ENCODE assay signal across 1 cellular context in the genomic region with DNA sequence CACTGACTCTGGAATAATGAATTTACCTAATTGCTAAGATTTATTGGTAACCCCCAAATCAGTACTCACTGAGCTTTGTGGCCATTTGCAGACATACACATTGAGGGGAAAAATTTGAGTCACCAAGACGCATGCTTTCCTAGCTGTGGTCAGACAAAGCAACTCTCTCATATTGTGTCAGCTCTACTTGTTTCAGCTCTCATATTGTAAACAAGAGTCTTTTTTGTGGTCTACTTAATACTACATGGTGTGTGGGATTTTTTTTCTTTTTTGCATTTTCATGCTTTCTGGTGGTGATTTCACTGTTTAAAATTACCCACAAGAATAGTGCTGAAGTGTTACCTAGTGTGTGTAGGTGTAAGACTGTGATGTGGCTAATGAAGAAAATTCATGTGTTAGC.
TF ChIP-seq lines count a peak whose summit lies in the region.

No MANE protein-coding gene starts in this region.

TF ChIP-seq in GM12878, 131 proteins besides CTCF, POLR2A, EP300 and RAD21 (continued from another document):
- TF ChIP-seq DPF2 (IDR thresholded peaks at IDR 0.05) (no peak), MEF2A (IDR thresholded peaks at IDR 0.05; ENCODE audit: insufficient read depth, low read depth, low read length) (0 out of 2 replicates have a peak, but pooled peaks have one; percentile 37), SMARCA5 (IDR thresholded peaks at IDR 0.05) (no peak), PAX8 (IDR thresholded peaks at IDR 0.05) (no peak), ZNF207 (IDR thresholded peaks at IDR 0.05; ENCODE audit: borderline replicate concordance) (no peak), WRNIP1 (IDR thresholded peaks at IDR 0.05; ENCODE audit: borderline replicate concordance, low read depth, low read length) (no peak), NR2C2 (IDR thresholded peaks at IDR 0.05; ENCODE audit: borderline replicate concordance, control insufficient read depth, insufficient read length, low read depth) (no peak), TBL1XR1 (IDR thresholded peaks at IDR 0.05; ENCODE audit: low read depth, low read length) (no peak), HDAC2 (IDR thresholded peaks at IDR 0.05) (no peak), ZNF622 (IDR thresholded peaks at IDR 0.05) (no peak)
- TF ChIP-seq, protein P1, sequence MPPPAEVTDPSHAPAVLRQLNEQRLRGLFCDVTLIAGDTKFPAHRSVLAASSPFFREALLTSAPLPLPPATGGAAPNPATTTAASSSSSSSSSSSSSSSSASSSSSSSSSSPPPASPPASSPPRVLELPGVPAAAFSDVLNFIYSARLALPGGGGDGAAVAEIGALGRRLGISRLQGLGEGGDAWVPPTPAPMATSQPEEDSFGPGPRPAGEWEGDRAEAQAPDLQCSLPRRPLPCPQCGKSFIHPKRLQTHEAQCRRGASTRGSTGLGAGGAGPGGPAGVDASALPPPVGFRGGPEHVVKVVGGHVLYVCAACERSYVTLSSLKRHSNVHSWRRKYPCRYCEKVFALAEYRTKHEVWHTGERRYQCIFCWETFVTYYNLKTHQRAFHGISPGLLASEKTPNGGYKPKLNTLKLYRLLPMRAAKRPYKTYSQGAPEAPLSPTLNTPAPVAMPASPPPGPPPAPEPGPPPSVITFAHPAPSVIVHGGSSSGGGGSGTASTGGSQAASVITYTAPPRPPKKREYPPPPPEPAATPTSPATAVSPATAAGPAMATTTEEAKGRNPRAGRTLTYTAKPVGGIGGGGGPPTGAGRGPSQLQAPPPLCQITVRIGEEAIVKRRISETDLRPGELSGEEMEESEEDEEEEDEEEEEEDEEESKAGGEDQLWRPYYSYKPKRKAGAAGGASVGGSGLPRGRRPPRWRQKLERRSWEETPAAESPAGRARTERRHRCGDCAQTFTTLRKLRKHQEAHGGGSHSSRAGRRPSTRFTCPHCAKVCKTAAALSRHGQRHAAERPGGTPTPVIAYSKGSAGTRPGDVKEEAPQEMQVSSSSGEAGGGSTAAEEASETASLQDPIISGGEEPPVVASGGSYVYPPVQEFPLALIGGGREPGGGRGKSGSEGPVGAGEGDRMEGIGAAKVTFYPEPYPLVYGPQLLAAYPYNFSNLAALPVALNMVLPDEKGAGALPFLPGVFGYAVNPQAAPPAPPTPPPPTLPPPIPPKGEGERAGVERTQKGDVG (CRISPR knock-in tag; IDR thresholded peaks at IDR 0.05) = no peak
